ENCODE assay signal across 18 cellular contexts in the genomic region with DNA sequence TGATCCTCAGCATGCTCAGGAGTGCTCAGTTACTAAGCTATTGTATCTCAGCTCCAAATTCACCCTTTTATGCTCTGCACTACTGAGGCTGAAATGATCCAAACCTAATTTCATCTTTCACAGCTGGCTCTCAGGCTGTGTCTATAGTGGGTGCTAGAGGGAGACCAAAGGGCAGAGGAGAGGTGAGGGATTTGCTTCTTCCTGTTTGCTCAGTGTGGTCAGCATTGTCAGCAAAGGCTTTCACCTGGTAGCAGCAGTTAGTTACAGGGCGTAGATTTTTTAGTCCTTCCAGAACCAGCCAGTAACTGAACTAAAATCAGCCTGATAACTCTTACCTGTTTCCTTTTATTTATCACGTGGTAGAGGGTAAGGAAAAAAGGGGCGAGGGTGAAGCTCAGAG. TPM values are rescaled to one million over a fixed set of nuclear protein-coding genes. Genes with fewer than 3 reads are reported as not detected.
DNase-seq lines count a peak whose midpoint lies in the region; ATAC-seq and TF ChIP-seq lines count a peak whose summit lies in the region.
"Had no signal": no experiment of that assay in that cellular context is flagged by ENCODE, and none has a peak within 500 bp of the region (broad histone marks: within the 10 kb centered on the region; RNA-seq: fewer than 3 reads in every experiment).

No MANE protein-coding gene starts in this region.

- H3K9me3 ChIP-seq in SK-N-MC (ENCODE audit: low read depth, low read length) = no peaks in the 10 kb centered on the region

- no peaks in the 10 kb centered on the region for H3K27me3 Mint-ChIP-seq in activated T-cell treated with anti-CD3 and anti-CD28 coated beads, Interleukin-2, amount 50 U/mL, for 24 hours
- no peaks in the 10 kb centered on the region for H3K27me3 Mint-ChIP-seq in endothelial cell (ENCODE audit: unreplicated experiment)
- no peaks in the 10 kb centered on the region for H3K27me3 Mint-ChIP-seq in nephron progenitor cell (ENCODE audit: low read depth, poor library complexity)
- H3K27me3 Mint-ChIP-seq in effector memory CD8-positive, alpha-beta T cell = no peaks in the 10 kb centered on the region
- H3K27me3 Mint-ChIP-seq: CD4-positive, alpha-beta memory T cell had no signal

- peaks cover 89% of the 10 kb centered on the region for H3K36me3 ChIP-seq in SK-N-MC (ENCODE audit: insufficient read depth, low read length)

- H3K27ac ChIP-seq in SK-N-MC = peak overlapping the region; percentile 44; the same call in 1 of the 2 replicates
- H3K27ac ChIP-seq: PC-9, RWPE1 had no signal

- H3K9ac ChIP-seq in SK-N-MC (ENCODE audit: insufficient read length) = no peak overlapping the region

- peaks cover 89% of the 10 kb centered on the region for H3K36me3 Mint-ChIP-seq in activated T-cell treated with anti-CD3 and anti-CD28 coated beads, Interleukin-2, amount 50 U/mL, for 24 hours (ENCODE audit: low read depth)
- H3K36me3 Mint-ChIP-seq in endothelial cell (ENCODE audit: low read depth, unreplicated experiment) = peaks cover 23% of the 10 kb centered on the region
- H3K36me3 Mint-ChIP-seq in nephron progenitor cell (ENCODE audit: low read depth) = peaks cover 84% of the 10 kb centered on the region
- peaks cover 99% of the 10 kb centered on the region for H3K36me3 Mint-ChIP-seq in effector memory CD8-positive, alpha-beta T cell (ENCODE audit: insufficient read depth)

- DNase-seq in activated T-cell treated with anti-CD3 and anti-CD28 coated beads, Interleukin-2, amount 50 U/mL, for 24 hours = no peak
- no peak for DNase-seq in activated T-cell treated with anti-CD3 and anti-CD28 coated beads, Interleukin-2, amount 50 U/mL, for 48 hours
- no peak for DNase-seq in SK-N-MC (ENCODE audit: low read depth, low spot score)
- DNase-seq in endothelial cell (ENCODE audit: low spot score) = no peak
- no peak for DNase-seq in nephron progenitor cell
- DNase-seq in effector memory CD8-positive, alpha-beta T cell = no peak
- no peak for DNase-seq in head of caudate nucleus
- DNase-seq in retina = no peak
- DNase-seq: CD4-positive, alpha-beta memory T cell; DMS79; KBM-7; NCI-H1417 treated with DMSO at 0.1 percent for 48 hours; NCI-H1930; NCI-H2171; NCI-H526; PC-9; SIG-M5 had no signal

- no peak for TF ChIP-seq CTCF in endothelial cell (IDR thresholded peaks at IDR 0.05; ENCODE audit: unreplicated experiment)
- TF ChIP-seq CTCF in nephron progenitor cell (IDR thresholded peaks at IDR 0.05) = no peak

- peak overlapping the region; percentile 69 for H3K27ac Mint-ChIP-seq in activated T-cell treated with anti-CD3 and anti-CD28 coated beads, Interleukin-2, amount 50 U/mL, for 24 hours
- H3K27ac Mint-ChIP-seq in endothelial cell (ENCODE audit: unreplicated experiment) = no peak overlapping the region
- H3K27ac Mint-ChIP-seq in nephron progenitor cell = peak overlapping the region; percentile 48
- H3K27ac Mint-ChIP-seq in effector memory CD8-positive, alpha-beta T cell = no peak overlapping the region

- H3K4me1 Mint-ChIP-seq in activated T-cell treated with anti-CD3 and anti-CD28 coated beads, Interleukin-2, amount 50 U/mL, for 24 hours (ENCODE audit: low read depth) = no peaks in the 10 kb centered on the region
- H3K4me1 Mint-ChIP-seq in endothelial cell (ENCODE audit: unreplicated experiment) (no peaks in the 10 kb centered on the region), nephron progenitor cell (no peaks in the 10 kb centered on the region)
- H3K4me1 Mint-ChIP-seq in effector memory CD8-positive, alpha-beta T cell (ENCODE audit: low read depth in 2 of 2) = no peaks in the 10 kb centered on the region

- intact Hi-C loops in head of caudate nucleus (cut with DNase I) = no loop called here

- H3K4me3 Mint-ChIP-seq in activated T-cell treated with anti-CD3 and anti-CD28 coated beads, Interleukin-2, amount 50 U/mL, for 24 hours = no peak overlapping the region
- H3K4me3 Mint-ChIP-seq in endothelial cell (ENCODE audit: unreplicated experiment) = peak overlapping the region; percentile 47
- no peak overlapping the region for H3K4me3 Mint-ChIP-seq in nephron progenitor cell
- H3K4me3 Mint-ChIP-seq in effector memory CD8-positive, alpha-beta T cell = no peak overlapping the region
- H3K4me3 Mint-ChIP-seq: CD4-positive, alpha-beta memory T cell had no signal

- H3K4me3 ChIP-seq in SK-N-MC = no peak overlapping the region
- H3K4me3 ChIP-seq: PC-9 had no signal

- H3K9me3 Mint-ChIP-seq in activated T-cell treated with anti-CD3 and anti-CD28 coated beads, Interleukin-2, amount 50 U/mL, for 24 hours = no peaks in the 10 kb centered on the region
- H3K9me3 Mint-ChIP-seq in endothelial cell (ENCODE audit: unreplicated experiment) = no peaks in the 10 kb centered on the region
- H3K9me3 Mint-ChIP-seq in nephron progenitor cell = no peaks in the 10 kb centered on the region
- no peaks in the 10 kb centered on the region for H3K9me3 Mint-ChIP-seq in effector memory CD8-positive, alpha-beta T cell
- H3K9me3 Mint-ChIP-seq: CD4-positive, alpha-beta memory T cell had no signal

- ATAC-seq in effector memory CD8-positive, alpha-beta T cell (replicated peaks) = no peak

RNA-seq across cellular contexts. Expression of a gene that starts 33.2 kb away (rescaled TPM):
- 211 TPM for total RNA-seq in endothelial cell (ENCODE audit: unreplicated experiment)

RNA-seq across cellular contexts. Expression of a gene that starts 33.5 kb away (rescaled TPM):
- 23.2 TPM for total RNA-seq in endothelial cell (ENCODE audit: unreplicated experiment)

RNA-seq across cellular contexts. Expression of a gene that starts 34.3 kb away (rescaled TPM):
- 133 TPM for total RNA-seq in endothelial cell (ENCODE audit: unreplicated experiment)

RNA-seq across cellular contexts. Expression of a gene that starts 45.0 kb away (rescaled TPM):
- 0.38 TPM for total RNA-seq in endothelial cell (ENCODE audit: unreplicated experiment)

Comparison
In these comparisons a context has a peak if more than half of its experiments do, and no peak if none do; other contexts are left out.
1. H3K27ac Mint-ChIP-seq: peak in activated T-cell treated with anti-CD3 and anti-CD28 coated beads, Interleukin-2, amount 50 U/mL, for 24 hours (single experiment) and nephron progenitor cell (single experiment); none in endothelial cell (single experiment) and effector memory CD8-positive, alpha-beta T cell (0 of 2).